Comparison of ENCODE assay signal across 1 cellular context in the genomic region with DNA sequence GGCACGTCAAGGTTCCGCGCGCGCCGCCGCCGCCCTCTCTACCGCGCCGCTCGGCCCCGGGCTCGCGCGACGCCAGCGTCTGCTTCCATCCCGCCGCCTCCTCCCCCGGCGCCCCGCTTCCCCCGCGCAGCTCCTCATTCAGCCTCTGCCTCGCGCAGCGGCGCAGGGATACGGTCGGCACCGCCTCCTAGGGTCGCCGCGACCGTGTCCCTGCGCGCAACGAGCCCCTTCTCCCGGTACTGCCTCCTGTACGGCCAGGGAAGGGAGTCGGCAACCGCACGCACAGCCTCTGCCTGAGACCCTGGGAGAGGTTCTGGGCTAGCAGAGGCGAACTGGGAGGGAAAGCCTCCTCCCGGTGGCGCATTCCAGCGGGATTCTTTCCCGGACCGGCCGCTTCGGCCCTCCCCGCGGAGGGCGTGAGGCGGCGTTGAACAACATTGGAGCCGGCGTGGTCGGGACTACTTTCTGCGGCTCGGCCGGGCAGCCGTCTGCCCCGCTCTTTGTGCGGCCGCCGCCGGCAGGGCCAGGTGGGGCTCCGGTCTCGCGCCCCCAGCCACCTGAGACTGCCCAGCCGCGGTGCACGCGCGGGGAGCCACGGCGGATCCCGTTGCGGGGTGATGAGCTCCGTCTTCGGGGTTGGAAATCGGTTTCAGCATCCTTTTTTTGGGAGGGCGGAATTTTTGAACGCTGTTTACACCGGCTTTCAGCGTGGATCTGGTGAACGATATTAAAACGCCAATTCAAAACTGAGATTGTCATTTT.
A peak's percentile ranks its signal among the peaks of the same experiment; 100 is the strongest.
TF ChIP-seq lines count a peak whose summit lies in the region.

LRP6 (minus strand) TSS at position 172 of the 762 bp plus-strand sequence. CDS start 309 bp downstream, outside the sequence.

TF ChIP-seq in HepG2, 621 proteins besides CTCF, POLR2A, EP300 and RAD21 (continued from another document and continues in another):
- TF ChIP-seq, protein P1, sequence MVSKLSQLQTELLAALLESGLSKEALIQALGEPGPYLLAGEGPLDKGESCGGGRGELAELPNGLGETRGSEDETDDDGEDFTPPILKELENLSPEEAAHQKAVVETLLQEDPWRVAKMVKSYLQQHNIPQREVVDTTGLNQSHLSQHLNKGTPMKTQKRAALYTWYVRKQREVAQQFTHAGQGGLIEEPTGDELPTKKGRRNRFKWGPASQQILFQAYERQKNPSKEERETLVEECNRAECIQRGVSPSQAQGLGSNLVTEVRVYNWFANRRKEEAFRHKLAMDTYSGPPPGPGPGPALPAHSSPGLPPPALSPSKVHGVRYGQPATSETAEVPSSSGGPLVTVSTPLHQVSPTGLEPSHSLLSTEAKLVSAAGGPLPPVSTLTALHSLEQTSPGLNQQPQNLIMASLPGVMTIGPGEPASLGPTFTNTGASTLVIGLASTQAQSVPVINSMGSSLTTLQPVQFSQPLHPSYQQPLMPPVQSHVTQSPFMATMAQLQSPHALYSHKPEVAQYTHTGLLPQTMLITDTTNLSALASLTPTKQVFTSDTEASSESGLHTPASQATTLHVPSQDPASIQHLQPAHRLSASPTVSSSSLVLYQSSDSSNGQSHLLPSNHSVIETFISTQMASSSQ (IDR thresholded peaks at IDR 0.05; ENCODE audit: low read depth), result peak; percentile 55; the same call in 1 of the 2 replicates
- TF ChIP-seq, protein P1 (CRISPR knock-in tag; IDR thresholded peaks at IDR 0.05; ENCODE audit: borderline replicate concordance), result peak; percentile 89; the same call in 1 of the 2 replicates
- TF ChIP-seq, protein P2, sequence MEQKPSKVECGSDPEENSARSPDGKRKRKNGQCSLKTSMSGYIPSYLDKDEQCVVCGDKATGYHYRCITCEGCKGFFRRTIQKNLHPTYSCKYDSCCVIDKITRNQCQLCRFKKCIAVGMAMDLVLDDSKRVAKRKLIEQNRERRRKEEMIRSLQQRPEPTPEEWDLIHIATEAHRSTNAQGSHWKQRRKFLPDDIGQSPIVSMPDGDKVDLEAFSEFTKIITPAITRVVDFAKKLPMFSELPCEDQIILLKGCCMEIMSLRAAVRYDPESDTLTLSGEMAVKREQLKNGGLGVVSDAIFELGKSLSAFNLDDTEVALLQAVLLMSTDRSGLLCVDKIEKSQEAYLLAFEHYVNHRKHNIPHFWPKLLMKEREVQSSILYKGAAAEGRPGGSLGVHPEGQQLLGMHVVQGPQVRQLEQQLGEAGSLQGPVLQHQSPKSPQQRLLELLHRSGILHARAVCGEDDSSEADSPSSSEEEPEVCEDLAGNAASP (CRISPR knock-in tag; IDR thresholded peaks at IDR 0.05; ENCODE audit: borderline replicate concordance), result no peak; the same call in 1 of the 2 replicates
- peak; percentile 97; the same call in 1 of the 2 replicates for TF ChIP-seq ZNF101 (CRISPR knock-in tag; IDR thresholded peaks at IDR 0.05; ENCODE audit: borderline replicate concordance, low read depth)
- no peak for TF ChIP-seq CREBL2 (CRISPR knock-in tag; IDR thresholded peaks at IDR 0.05; ENCODE audit: borderline replicate concordance)
- TF ChIP-seq ZNF317 (CRISPR knock-in tag; IDR thresholded peaks at IDR 0.05), result peak; percentile 94
- peak; percentile 58; the same call in 1 of the 2 replicates for TF ChIP-seq ZNF530 (CRISPR knock-in tag; IDR thresholded peaks at IDR 0.05; ENCODE audit: low read depth)
- TF ChIP-seq ZNF12 (CRISPR knock-in tag; IDR thresholded peaks at IDR 0.05), result peak; percentile 41; the same call in 1 of the 2 replicates
- TF ChIP-seq, protein P3, sequence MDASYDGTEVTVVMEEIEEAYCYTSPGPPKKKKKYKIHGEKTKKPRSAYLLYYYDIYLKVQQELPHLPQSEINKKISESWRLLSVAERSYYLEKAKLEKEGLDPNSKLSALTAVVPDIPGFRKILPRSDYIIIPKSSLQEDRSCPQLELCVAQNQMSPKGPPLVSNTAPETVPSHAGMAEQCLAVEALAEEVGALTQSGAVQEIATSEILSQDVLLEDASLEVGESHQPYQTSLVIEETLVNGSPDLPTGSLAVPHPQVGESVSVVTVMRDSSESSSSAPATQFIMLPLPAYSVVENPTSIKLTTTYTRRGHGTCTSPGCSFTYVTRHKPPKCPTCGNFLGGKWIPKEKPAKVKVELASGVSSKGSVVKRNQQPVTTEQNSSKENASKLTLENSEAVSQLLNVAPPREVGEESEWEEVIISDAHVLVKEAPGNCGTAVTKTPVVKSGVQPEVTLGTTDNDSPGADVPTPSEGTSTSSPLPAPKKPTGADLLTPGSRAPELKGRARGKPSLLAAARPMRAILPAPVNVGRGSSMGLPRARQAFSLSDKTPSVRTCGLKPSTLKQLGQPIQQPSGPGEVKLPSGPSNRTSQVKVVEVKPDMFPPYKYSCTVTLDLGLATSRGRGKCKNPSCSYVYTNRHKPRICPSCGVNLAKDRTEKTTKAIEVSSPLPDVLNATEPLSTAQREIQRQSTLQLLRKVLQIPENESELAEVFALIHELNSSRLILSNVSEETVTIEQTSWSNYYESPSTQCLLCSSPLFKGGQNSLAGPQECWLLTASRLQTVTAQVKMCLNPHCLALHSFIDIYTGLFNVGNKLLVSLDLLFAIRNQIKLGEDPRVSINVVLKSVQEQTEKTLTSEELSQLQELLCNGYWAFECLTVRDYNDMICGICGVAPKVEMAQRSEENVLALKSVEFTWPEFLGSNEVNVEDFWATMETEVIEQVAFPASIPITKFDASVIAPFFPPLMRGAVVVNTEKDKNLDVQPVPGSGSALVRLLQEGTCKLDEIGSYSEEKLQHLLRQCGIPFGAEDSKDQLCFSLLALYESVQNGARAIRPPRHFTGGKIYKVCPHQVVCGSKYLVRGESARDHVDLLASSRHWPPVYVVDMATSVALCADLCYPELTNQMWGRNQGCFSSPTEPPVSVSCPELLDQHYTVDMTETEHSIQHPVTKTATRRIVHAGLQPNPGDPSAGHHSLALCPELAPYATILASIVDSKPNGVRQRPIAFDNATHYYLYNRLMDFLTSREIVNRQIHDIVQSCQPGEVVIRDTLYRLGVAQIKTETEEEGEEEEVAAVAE (CRISPR knock-in tag; IDR thresholded peaks at IDR 0.05; ENCODE audit: borderline replicate concordance), result peak; percentile 84; the same call in 1 of the 2 replicates
- no peak for TF ChIP-seq NFE2 (CRISPR knock-in tag; IDR thresholded peaks at IDR 0.05)
- TF ChIP-seq NAIF1 (CRISPR knock-in tag; IDR thresholded peaks at IDR 0.05; ENCODE audit: borderline replicate concordance), result peak; percentile 94; the same call in 1 of the 2 replicates
- TF ChIP-seq ZNF44 (CRISPR knock-in tag; IDR thresholded peaks at IDR 0.05), result peak; percentile 96
- TF ChIP-seq ZNF10 (CRISPR knock-in tag; IDR thresholded peaks at IDR 0.05; ENCODE audit: borderline replicate concordance, low read depth), result peak; percentile 48; the same call in 1 of the 2 replicates
- TF ChIP-seq PHF8 (CRISPR knock-in tag; IDR thresholded peaks at IDR 0.05), result peak; percentile 81
- TF ChIP-seq DDIT3 (CRISPR knock-in tag; IDR thresholded peaks at IDR 0.05), result peak; percentile 66; the same call in 1 of the 2 replicates
- peak; percentile 93 for TF ChIP-seq ZNF543 (CRISPR knock-in tag; IDR thresholded peaks at IDR 0.05)
- no peak for TF ChIP-seq MBD4 (IDR thresholded peaks at IDR 0.05; ENCODE audit: borderline replicate concordance, low read length)
- peak; percentile 84; the same call in 1 of the 2 replicates for TF ChIP-seq CBX5 (CRISPR knock-in tag; IDR thresholded peaks at IDR 0.05; ENCODE audit: borderline replicate concordance)
- TF ChIP-seq ZSCAN25 (CRISPR knock-in tag; IDR thresholded peaks at IDR 0.05), result peak; percentile 85
- TF ChIP-seq CREB1 (IDR thresholded peaks at IDR 0.05), result peak; percentile 92
- TF ChIP-seq CREB1 (CRISPR knock-in tag; IDR thresholded peaks at IDR 0.05), result peak; percentile 88
- no peak for TF ChIP-seq SNRNP70 (IDR thresholded peaks at IDR 0.05; ENCODE audit: low read depth, low read length)
- no peak for TF ChIP-seq RFXANK (CRISPR knock-in tag; IDR thresholded peaks at IDR 0.05)
- peak; percentile 40; the same call in 1 of the 2 replicates for TF ChIP-seq ZBTB10 (CRISPR knock-in tag; IDR thresholded peaks at IDR 0.05; ENCODE audit: borderline replicate concordance)
- TF ChIP-seq ZNF430 (CRISPR knock-in tag; IDR thresholded peaks at IDR 0.05), result peak; percentile 99
- peak; percentile 76 for TF ChIP-seq ZBTB14 (CRISPR knock-in tag; IDR thresholded peaks at IDR 0.05)
- TF ChIP-seq MED8 (CRISPR knock-in tag; IDR thresholded peaks at IDR 0.05; ENCODE audit: insufficient replicate concordance), result peak; percentile 99
- TF ChIP-seq JUN (CRISPR knock-in tag; IDR thresholded peaks at IDR 0.05), result peak; percentile 74; the same call in 1 of the 2 replicates
- peak; percentile 95; the same call in 1 of the 2 replicates for TF ChIP-seq ZNF572 (CRISPR knock-in tag; IDR thresholded peaks at IDR 0.05)
